In the genomic region with DNA sequence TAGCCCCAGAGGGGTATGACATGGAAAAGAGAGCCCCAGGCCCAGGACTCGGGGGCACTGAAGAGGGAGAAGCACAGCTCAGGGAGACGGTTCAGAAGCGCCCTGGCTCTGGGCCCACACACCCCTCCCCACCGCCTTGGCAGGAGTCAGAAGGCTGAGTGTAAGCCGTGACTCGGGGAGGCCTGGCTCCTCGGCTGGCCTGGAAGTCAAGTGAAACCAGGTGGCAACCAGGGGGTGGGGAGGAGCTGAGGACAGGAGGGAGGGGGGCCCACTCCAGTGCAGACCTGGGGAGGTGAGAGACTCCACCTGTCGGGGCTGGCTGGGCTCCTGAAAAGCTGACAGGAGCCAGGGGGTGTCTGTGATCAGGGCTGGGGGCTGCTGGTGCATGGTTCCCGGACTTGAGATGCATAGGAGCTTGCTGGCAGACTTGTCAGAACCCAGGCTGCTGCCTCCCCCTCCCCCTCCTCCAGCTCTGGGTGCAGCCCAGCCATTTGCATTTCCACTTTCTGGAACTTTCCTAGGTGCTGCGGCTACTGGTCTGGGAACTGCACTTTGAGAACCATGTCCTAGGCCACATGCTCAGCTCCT, we compare ENCODE assay signal across 25 cellular contexts.
DNase-seq lines count a peak whose midpoint lies in the region; ATAC-seq and TF ChIP-seq lines count a peak whose summit lies in the region.
"Had no signal": no experiment of that assay in that cellular context is flagged by ENCODE, and none has a peak within 500 bp of the region (broad histone marks: within the 10 kb centered on the region; RNA-seq: fewer than 3 reads in every experiment).

No MANE protein-coding gene starts in this region.

- peak overlapping the region; percentile 42 for H3K56ac ChIP-seq in mesendoderm (ENCODE audit: low read length)

- no peaks in the 10 kb centered on the region for H3K79me1 ChIP-seq in mesendoderm (ENCODE audit: low read length)

- H4K5ac ChIP-seq in mesendoderm (ENCODE audit: low read length) = no peak overlapping the region

- no peak overlapping the region for H2BK5ac ChIP-seq in mesendoderm (ENCODE audit: low read length)

- H3K36me3 ChIP-seq in mesendoderm (ENCODE audit: control insufficient read depth, insufficient read depth, low read length) = no peaks in the 10 kb centered on the region
- H3K36me3 ChIP-seq: stomach, tibial nerve had no signal

- no peak overlapping the region for H4K8ac ChIP-seq in mesendoderm (ENCODE audit: low read depth, low read length)

- H3K9ac ChIP-seq in mesendoderm (ENCODE audit: low read length) = no peak overlapping the region

- H3K23ac ChIP-seq in mesendoderm (ENCODE audit: low read length) = no peak overlapping the region

- no peaks in the 10 kb centered on the region for H3K4me1 Mint-ChIP-seq in natural killer cell treated with Interleukin-12 subunit alpha and Interleukin-12 subunit beta and Interleukin-15 and Interleukin-18, amount 100 ng/mL, for 72 hours (ENCODE audit: low read depth in 2 of 2)
- H3K4me1 Mint-ChIP-seq in natural killer cell = no peaks in the 10 kb centered on the region
- H3K4me1 Mint-ChIP-seq: activated CD4-positive, alpha-beta T cell treated with anti-CD3 and anti-CD28 coated beads, Interleukin-2, amount 10 ng/mL, durations not matched to agents 7 days and 5 days; activated naive CD4-positive, alpha-beta T cell treated with anti-CD3 and anti-CD28 coated beads, Interleukin-2, amount 50 U/mL, for 24 hours; central memory CD8-positive, alpha-beta T cell; naive thymus-derived CD4-positive, alpha-beta T cell had no signal

- ATAC-seq in natural killer cell treated with Interleukin-12 subunit alpha and Interleukin-12 subunit beta and Interleukin-15 and Interleukin-18, amount 100 ng/mL, for 72 hours = no peak
- ATAC-seq in natural killer cell = no peak
- ATAC-seq in HG02623 (IDR thresholded peaks at IDR 0.05; ENCODE audit: unreplicated experiment) = no peak
- ATAC-seq: left colon; naive thymus-derived CD4-positive, alpha-beta T cell had no signal

- peaks cover 10% of the 10 kb centered on the region for H3K4me1 ChIP-seq in mesendoderm (ENCODE audit: control insufficient read depth, low read depth, low read length)

- no peak overlapping the region for H3K18ac ChIP-seq in mesendoderm (ENCODE audit: low read length)

- no peaks in the 10 kb centered on the region for H3K27me3 ChIP-seq in mesendoderm (ENCODE audit: insufficient read depth, low read length, poor library complexity)

- H3K36me3 Mint-ChIP-seq in natural killer cell treated with Interleukin-12 subunit alpha and Interleukin-12 subunit beta and Interleukin-15 and Interleukin-18, amount 100 ng/mL, for 72 hours = no peaks in the 10 kb centered on the region
- no peaks in the 10 kb centered on the region for H3K36me3 Mint-ChIP-seq in natural killer cell
- H3K36me3 Mint-ChIP-seq: activated naive CD4-positive, alpha-beta T cell treated with anti-CD3 and anti-CD28 coated beads, Interleukin-2, amount 50 U/mL, for 24 hours; CD14-positive monocyte; naive thymus-derived CD4-positive, alpha-beta T cell had no signal

- no peak overlapping the region for H2BK15ac ChIP-seq in mesendoderm (replicated peaks; ENCODE audit: low read depth)

- no peak for TF ChIP-seq CTCF in natural killer cell (IDR thresholded peaks at IDR 0.05)

- H2AK5ac ChIP-seq in mesendoderm (ENCODE audit: low read length) = no peak overlapping the region

- no peak overlapping the region for H3K4me2 ChIP-seq in mesendoderm (ENCODE audit: low read length)

- intact Hi-C loops in natural killer cell (cut with micrococcal nuclease) = no loop called here

- H3K4me3 ChIP-seq in mesendoderm (ENCODE audit: low read length) = no peak overlapping the region
- H3K4me3 ChIP-seq: stomach, tibial nerve had no signal

- peak; percentile 31 for DNase-seq in natural killer cell treated with Interleukin-12 subunit alpha and Interleukin-12 subunit beta and Interleukin-15 and Interleukin-18, amount 100 ng/mL, for 72 hours (ENCODE audit: low spot score)
- DNase-seq in natural killer cell (no peak), NCI-H2171 treated with DMSO at 0.1 percent for 48 hours (lab: John Stamatoyannopoulos, UW) (peak; percentile 74), mesendoderm (peak; percentile 24), globus pallidus (ENCODE audit: low spot score) (no peak), hypothalamus (lab: John Stamatoyannopoulos, UW) (no peak), NCI-H146 (lab: John Stamatoyannopoulos, UW) (no peak)
- DNase-seq: activated CD4-positive, alpha-beta T cell treated with anti-CD3 and anti-CD28 coated beads, Interleukin-2, amount 10 ng/mL, durations not matched to agents 7 days and 5 days; anterior cingulate cortex; Calu3; left colon; naive thymus-derived CD4-positive, alpha-beta T cell; NCI-H1436 treated with DMSO at 0.1 percent for 48 hours; NCI-H526 treated with DMSO at 0.1 percent for 48 hours; stimulated activated CD8-positive, alpha-beta memory T cell treated with anti-CD3 and anti-CD28 coated beads, Interleukin-4, amount 100 ng/mL, for 48 hours; stomach had no signal

- H3K27me3 Mint-ChIP-seq in natural killer cell treated with Interleukin-12 subunit alpha and Interleukin-12 subunit beta and Interleukin-15 and Interleukin-18, amount 100 ng/mL, for 72 hours = peaks cover 6 to 8% of the 10 kb centered on the region in 2 donors
- peaks cover 4 to 10% of the 10 kb centered on the region in 2 donors for H3K27me3 Mint-ChIP-seq in natural killer cell (ENCODE audit: low read depth in 2 of 2)
- H3K27me3 Mint-ChIP-seq: activated CD4-positive, alpha-beta T cell treated with anti-CD3 and anti-CD28 coated beads, Interleukin-2, amount 10 ng/mL, durations not matched to agents 7 days and 5 days; activated naive CD4-positive, alpha-beta T cell treated with anti-CD3 and anti-CD28 coated beads, Interleukin-2, amount 50 U/mL, for 24 hours had no signal

- H3K27ac Mint-ChIP-seq in natural killer cell treated with Interleukin-12 subunit alpha and Interleukin-12 subunit beta and Interleukin-15 and Interleukin-18, amount 100 ng/mL, for 72 hours = no peak overlapping the region
- no peak overlapping the region for H3K27ac Mint-ChIP-seq in natural killer cell
- H3K27ac Mint-ChIP-seq: activated CD4-positive, alpha-beta T cell treated with anti-CD3 and anti-CD28 coated beads, Interleukin-2, amount 10 ng/mL, durations not matched to agents 7 days and 5 days; activated naive CD4-positive, alpha-beta T cell treated with anti-CD3 and anti-CD28 coated beads, Interleukin-2, amount 50 U/mL, for 24 hours; activated T-helper 1 cell treated with anti-CD3 and anti-CD28 coated beads, Interleukin-12 subunit alpha, Interleukin-12 subunit beta, Interleukin-2, Interleukin-4 antibody, amounts not matched to agents 30 ng/mL and 10 ng/mL and 1 ng/mL, durations not matched to agents 14 hours and 24 hours and 36 hours; IgD-negative memory B cell; T-helper 2 cell treated with Interferon-gamma antibody and Interleukin-4, amounts not matched to agents 5 μg/mL and 100 μg/mL, for 36 hours had no signal

- no peak overlapping the region for H3K4me3 Mint-ChIP-seq in natural killer cell treated with Interleukin-12 subunit alpha and Interleukin-12 subunit beta and Interleukin-15 and Interleukin-18, amount 100 ng/mL, for 72 hours
- H3K4me3 Mint-ChIP-seq in natural killer cell = no peak overlapping the region
- H3K4me3 Mint-ChIP-seq: activated CD4-positive, alpha-beta T cell treated with anti-CD3 and anti-CD28 coated beads, Interleukin-2, amount 10 ng/mL, durations not matched to agents 7 days and 5 days; activated naive CD4-positive, alpha-beta T cell treated with anti-CD3 and anti-CD28 coated beads, Interleukin-2, amount 50 U/mL, for 24 hours; activated T-helper 1 cell treated with anti-CD3 and anti-CD28 coated beads, Interleukin-12 subunit alpha, Interleukin-12 subunit beta, Interleukin-2, Interleukin-4 antibody, amounts not matched to agents 30 ng/mL and 10 ng/mL and 1 ng/mL, durations not matched to agents 14 hours and 24 hours and 36 hours; CD14-positive monocyte; central memory CD8-positive, alpha-beta T cell; IgD-negative memory B cell; naive thymus-derived CD4-positive, alpha-beta T cell; T-helper 2 cell treated with Interferon-gamma antibody and Interleukin-4, amounts not matched to agents 5 μg/mL and 100 μg/mL, for 36 hours had no signal

- no CpG with 5 or more reads among the region's 10 CpGs for WGBS in mesendoderm (ENCODE audit: extremely low coverage, insufficient coverage, low lambda C conversion rate)

- H3K4ac ChIP-seq in mesendoderm (ENCODE audit: low read depth, low read length) = no peak overlapping the region

- no peaks in the 10 kb centered on the region for H3K79me2 ChIP-seq in mesendoderm (ENCODE audit: control insufficient read depth, insufficient read depth, low read length)

- no peak overlapping the region for H2BK120ac ChIP-seq in mesendoderm (ENCODE audit: low read depth, low read length)

- no peak overlapping the region for H3K27ac ChIP-seq in mesendoderm (ENCODE audit: low read depth, low read length)
- H3K27ac ChIP-seq: RWPE1, stomach, tibial nerve had no signal

- H3K9me3 Mint-ChIP-seq in natural killer cell treated with Interleukin-12 subunit alpha and Interleukin-12 subunit beta and Interleukin-15 and Interleukin-18, amount 100 ng/mL, for 72 hours = no peaks in the 10 kb centered on the region
- H3K9me3 Mint-ChIP-seq in natural killer cell = no peaks in the 10 kb centered on the region
- H3K9me3 Mint-ChIP-seq: activated CD4-positive, alpha-beta T cell treated with anti-CD3 and anti-CD28 coated beads, Interleukin-2, amount 10 ng/mL, durations not matched to agents 7 days and 5 days; activated naive CD4-positive, alpha-beta T cell treated with anti-CD3 and anti-CD28 coated beads, Interleukin-2, amount 50 U/mL, for 24 hours; activated T-helper 1 cell treated with anti-CD3 and anti-CD28 coated beads, Interleukin-12 subunit alpha, Interleukin-12 subunit beta, Interleukin-2, Interleukin-4 antibody, amounts not matched to agents 30 ng/mL and 10 ng/mL and 1 ng/mL, durations not matched to agents 14 hours and 24 hours and 36 hours; CD14-positive monocyte; central memory CD8-positive, alpha-beta T cell; IgD-negative memory B cell; naive thymus-derived CD4-positive, alpha-beta T cell; T-helper 2 cell treated with Interferon-gamma antibody and Interleukin-4, amounts not matched to agents 5 μg/mL and 100 μg/mL, for 36 hours had no signal

Comparison
In these comparisons a context has a peak if more than half of its experiments do, and no peak if none do; other contexts are left out.
1. DNase-seq: peak in natural killer cell treated with Interleukin-12 subunit alpha and Interleukin-12 subunit beta and Interleukin-15 and Interleukin-18, amount 100 ng/mL, for 72 hours (single experiment), NCI-H2171 treated with DMSO at 0.1 percent for 48 hours (single experiment) and mesendoderm (single experiment); none in natural killer cell (single experiment), globus pallidus (single experiment), hypothalamus (0 of 51) and NCI-H146 (single experiment).